15 cellular contexts compared by ENCODE assay signal in genomic region chr17:65270932-65271700, GRCh38.
DNase-seq lines count a peak whose midpoint lies in the region; ATAC-seq and TF ChIP-seq lines count a peak whose summit lies in the region.
"Had no signal": no experiment of that assay in that cellular context is flagged by ENCODE, and none has a peak within 500 bp of the region (broad histone marks: within the 10 kb centered on the region; RNA-seq: fewer than 3 reads in every experiment).

No MANE protein-coding gene starts in this region.

- TF ChIP-seq CTCF in brain (conservative IDR thresholded peaks at IDR 0.05) (no peak), osteocyte (IDR thresholded peaks at IDR 0.05) (no peak)

- intact Hi-C loops in activated T-helper 1 cell treated with anti-CD3 and anti-CD28 coated beads, Interleukin-12 subunit alpha, Interleukin-12 subunit beta, Interleukin-2, Interleukin-4 antibody, amounts not matched to agents 30 ng/mL and 10 ng/mL and 1 ng/mL, durations not matched to agents 14 hours and 24 hours and 36 hours (cut with micrococcal nuclease) = no loop called here

- peaks cover 12% of the 10 kb centered on the region for H3K4me1 Mint-ChIP-seq in brain
- H3K4me1 Mint-ChIP-seq in osteocyte (ENCODE audit: unreplicated experiment) = peaks cover 11% of the 10 kb centered on the region
- no peaks in the 10 kb centered on the region for H3K4me1 Mint-ChIP-seq in activated T-helper 1 cell treated with anti-CD3 and anti-CD28 coated beads, Interleukin-12 subunit alpha, Interleukin-12 subunit beta, Interleukin-2, Interleukin-4 antibody, amounts not matched to agents 30 ng/mL and 10 ng/mL and 1 ng/mL, durations not matched to agents 14 hours and 24 hours and 36 hours (ENCODE audit: low read depth)
- H3K4me1 Mint-ChIP-seq: CD8-positive, alpha-beta memory T cell had no signal

- H3K27ac Mint-ChIP-seq in brain (peak overlapping the region in 4 of 5 experiments; percentile 15 to 87 (median 76)), osteocyte (ENCODE audit: unreplicated experiment) (no peak overlapping the region)
- H3K27ac Mint-ChIP-seq in activated T-helper 1 cell treated with anti-CD3 and anti-CD28 coated beads, Interleukin-12 subunit alpha, Interleukin-12 subunit beta, Interleukin-2, Interleukin-4 antibody, amounts not matched to agents 30 ng/mL and 10 ng/mL and 1 ng/mL, durations not matched to agents 14 hours and 24 hours and 36 hours = no peak overlapping the region

- H3K27me3 Mint-ChIP-seq in brain (peaks cover 14% of the 10 kb centered on the region), osteocyte (ENCODE audit: unreplicated experiment) (no peaks in the 10 kb centered on the region)
- peaks cover 28% of the 10 kb centered on the region for H3K27me3 Mint-ChIP-seq in activated T-helper 1 cell treated with anti-CD3 and anti-CD28 coated beads, Interleukin-12 subunit alpha, Interleukin-12 subunit beta, Interleukin-2, Interleukin-4 antibody, amounts not matched to agents 30 ng/mL and 10 ng/mL and 1 ng/mL, durations not matched to agents 14 hours and 24 hours and 36 hours (ENCODE audit: insufficient read depth)

- no peak for ATAC-seq in HG03378 (IDR thresholded peaks at IDR 0.05; ENCODE audit: unreplicated experiment)
- ATAC-seq: Panc1 had no signal

- peak overlapping the region in 1 of 5 experiments; percentile 20 for H3K4me3 Mint-ChIP-seq in brain
- no peak overlapping the region for H3K4me3 Mint-ChIP-seq in osteocyte (ENCODE audit: unreplicated experiment)
- no peak overlapping the region for H3K4me3 Mint-ChIP-seq in activated T-helper 1 cell treated with anti-CD3 and anti-CD28 coated beads, Interleukin-12 subunit alpha, Interleukin-12 subunit beta, Interleukin-2, Interleukin-4 antibody, amounts not matched to agents 30 ng/mL and 10 ng/mL and 1 ng/mL, durations not matched to agents 14 hours and 24 hours and 36 hours
- H3K4me3 Mint-ChIP-seq: CD8-positive, alpha-beta memory T cell had no signal

- DNase-seq in iris pigment epithelial cell (ENCODE audit: low read depth) (peak; percentile 11), osteocyte (ENCODE audit: extremely low spot score, unreplicated experiment) (peak; percentile 67), putamen (ENCODE audit: low spot score) (no peak), NCI-H524 (lab: John Stamatoyannopoulos, UW) (no peak)
- DNase-seq in activated T-helper 1 cell treated with anti-CD3 and anti-CD28 coated beads, Interleukin-12 subunit alpha, Interleukin-12 subunit beta, Interleukin-2, Interleukin-4 antibody, amounts not matched to agents 30 ng/mL and 10 ng/mL and 1 ng/mL, durations not matched to agents 14 hours and 24 hours and 36 hours (ENCODE audit: low spot score) = no peak
- DNase-seq: CD8-positive, alpha-beta memory T cell; GF-D8; Kasumi-1; NCI-H187 treated with DMSO at 0.1 percent for 48 hours; NCI-H446 treated with DMSO at 0.1 percent for 48 hours; NCI-H774; Right ventricle myocardium superior had no signal

- no peaks in the 10 kb centered on the region for H3K36me3 Mint-ChIP-seq in brain
- H3K36me3 Mint-ChIP-seq in osteocyte (ENCODE audit: unreplicated experiment) = peaks cover 3% of the 10 kb centered on the region
- H3K36me3 Mint-ChIP-seq in activated T-helper 1 cell treated with anti-CD3 and anti-CD28 coated beads, Interleukin-12 subunit alpha, Interleukin-12 subunit beta, Interleukin-2, Interleukin-4 antibody, amounts not matched to agents 30 ng/mL and 10 ng/mL and 1 ng/mL, durations not matched to agents 14 hours and 24 hours and 36 hours (ENCODE audit: low read depth) = no peaks in the 10 kb centered on the region

- H3K9me3 Mint-ChIP-seq in brain (peaks cover 9 to 22% (median 13%) of the 10 kb centered on the region in 5 experiments), osteocyte (ENCODE audit: unreplicated experiment) (peaks cover 23% of the 10 kb centered on the region)
- H3K9me3 Mint-ChIP-seq in activated T-helper 1 cell treated with anti-CD3 and anti-CD28 coated beads, Interleukin-12 subunit alpha, Interleukin-12 subunit beta, Interleukin-2, Interleukin-4 antibody, amounts not matched to agents 30 ng/mL and 10 ng/mL and 1 ng/mL, durations not matched to agents 14 hours and 24 hours and 36 hours = peaks cover 14% of the 10 kb centered on the region

Comparison
In these comparisons a context has a peak if more than half of its experiments do, and no peak if none do; other contexts are left out.
1. H3K27ac Mint-ChIP-seq: peak in brain (4 of 5); none in osteocyte (single experiment) and activated T-helper 1 cell treated with anti-CD3 and anti-CD28 coated beads, Interleukin-12 subunit alpha, Interleukin-12 subunit beta, Interleukin-2, Interleukin-4 antibody, amounts not matched to agents 30 ng/mL and 10 ng/mL and 1 ng/mL, durations not matched to agents 14 hours and 24 hours and 36 hours (single experiment).
2. DNase-seq: peak in iris pigment epithelial cell (single experiment) and osteocyte (single experiment); none in activated T-helper 1 cell treated with anti-CD3 and anti-CD28 coated beads, Interleukin-12 subunit alpha, Interleukin-12 subunit beta, Interleukin-2, Interleukin-4 antibody, amounts not matched to agents 30 ng/mL and 10 ng/mL and 1 ng/mL, durations not matched to agents 14 hours and 24 hours and 36 hours (single experiment), putamen (single experiment) and NCI-H524 (0 of 2).